Comparison of ENCODE assay signal across 18 cellular contexts in genomic region chr2:45007356-45007755, GRCh38. TPM values are rescaled to one million over a fixed set of nuclear protein-coding genes. Genes with fewer than 3 reads are reported as not detected.
A peak's percentile ranks its signal among the peaks of the same experiment; 100 is the strongest.
DNase-seq lines count a peak whose midpoint lies in the region; ATAC-seq and TF ChIP-seq lines count a peak whose summit lies in the region.
"Had no signal": no experiment of that assay in that cellular context is flagged by ENCODE, and none has a peak within 500 bp of the region (broad histone marks: within the 10 kb centered on the region; RNA-seq: fewer than 3 reads in every experiment).

No MANE protein-coding gene starts in this region.

- no peak overlapping the region for H2BK5ac ChIP-seq in mesendoderm (ENCODE audit: low read length)

- no peak overlapping the region for H2BK15ac ChIP-seq in mesendoderm (replicated peaks; ENCODE audit: low read depth)

- no peaks in the 10 kb centered on the region for H3K79me1 ChIP-seq in mesendoderm (ENCODE audit: low read length)

- no peak overlapping the region for H2BK120ac ChIP-seq in mesendoderm (ENCODE audit: low read depth, low read length)

- H3K4me3 ChIP-seq in PC-3 (ENCODE audit: low read length), result peak overlapping the region; percentile 74
- H3K4me3 ChIP-seq in brain microvascular endothelial cell (ENCODE audit: low read depth, low read length), result peak overlapping the region; percentile 54
- H3K4me3 ChIP-seq in mesendoderm (ENCODE audit: low read length), result no peak overlapping the region
- peak overlapping the region; percentile 58 for H3K4me3 ChIP-seq in skeletal muscle cell (ENCODE audit: low read depth, low read length)
- H3K4me3 ChIP-seq in right lobe of liver, result no peak overlapping the region
- H3K4me3 ChIP-seq: smooth muscle cell had no signal

- intact Hi-C loops in PC-3 (cut with micrococcal nuclease), result no loop called here
- intact Hi-C loops in right lobe of liver (cut with DNase I), result no loop called here

- CTCF ChIA-PET in PC-3 (lab: Charles Lee), result no interaction called here

- H3K36me3 ChIP-seq in PC-3 (ENCODE audit: low read depth, low read length) (no peaks in the 10 kb centered on the region), brain microvascular endothelial cell (replicated peaks) (peaks cover 11% of the 10 kb centered on the region), mesendoderm (ENCODE audit: control insufficient read depth, insufficient read depth, low read length) (no peaks in the 10 kb centered on the region), right lobe of liver (no peaks in the 10 kb centered on the region)

- H2AK5ac ChIP-seq in mesendoderm (ENCODE audit: low read length), result no peak overlapping the region

- TF ChIP-seq CTCF in PC-3 (conservative IDR thresholded peaks at IDR 0.05; ENCODE audit: low read depth, low read length), result no peak
- TF ChIP-seq CTCF in brain microvascular endothelial cell (IDR thresholded peaks at IDR 0.05; ENCODE audit: low read depth, low read length, missing control alignments), result no peak
- no peak for TF ChIP-seq CTCF in right lobe of liver (IDR thresholded peaks at IDR 0.05)

- no peak overlapping the region for H4K5ac ChIP-seq in mesendoderm (ENCODE audit: low read length)

- in situ Hi-C loops in brain microvascular endothelial cell (cut with HindIII; ENCODE audit: low pct_ligation_motif_present, low sequenced_read_pairs), result no loop called here

- H3K27ac ChIP-seq in PC-3 (ENCODE audit: low read length) (no peak overlapping the region), brain microvascular endothelial cell (peak overlapping the region; percentile 7), mesendoderm (ENCODE audit: low read depth, low read length) (no peak overlapping the region), right lobe of liver (no peak overlapping the region)
- H3K27ac ChIP-seq: foreskin keratinocyte, parathyroid adenoma had no signal

- H3K4me2 ChIP-seq in PC-3 (ENCODE audit: low read length) (peak overlapping the region; percentile 95), mesendoderm (ENCODE audit: low read length) (no peak overlapping the region)
- H3K4me2 ChIP-seq: smooth muscle cell had no signal

- ATAC-seq in PC-3, result no peak
- ATAC-seq in GM18870 (IDR thresholded peaks at IDR 0.05; ENCODE audit: unreplicated experiment), result no peak
- ATAC-seq in right lobe of liver, result no peak
- ATAC-seq: foreskin keratinocyte had no signal

- DNase-seq in PC-3 (no peak), brain microvascular endothelial cell (no peak), mesendoderm (no peak), skeletal muscle cell (ENCODE audit: low read depth) (no peak), NAMALWA (ENCODE audit: low spot score) (no peak), GM03348 (ENCODE audit: low spot score) (no peak), right lobe of liver (no peak)
- DNase-seq: activated CD4-positive, alpha-beta T cell treated with anti-CD3 and anti-CD28 coated beads for 4 hours; activated gamma-delta T cell; AML-193; amygdala; foreskin keratinocyte; NCI-H1436 treated with DMSO at 0.1 percent for 48 hours; stimulated activated CD4-positive, alpha-beta T cell treated with anti-CD3 and anti-CD28 coated beads, Interleukin-4, amount 100 ng/mL, for 24 hours; substantia nigra had no signal

- H3K27me3 ChIP-seq in PC-3 (ENCODE audit: low read length) (no peaks in the 10 kb centered on the region), brain microvascular endothelial cell (replicated peaks) (no peaks in the 10 kb centered on the region), mesendoderm (ENCODE audit: insufficient read depth, low read length, poor library complexity) (peaks cover 76% of the 10 kb centered on the region), right lobe of liver (peaks cover 28 to 48% of the 10 kb centered on the region in 2 donors)

- H3K18ac ChIP-seq in mesendoderm (ENCODE audit: low read length), result no peak overlapping the region

- no peak overlapping the region for H2AFZ ChIP-seq in PC-3 (ENCODE audit: low read length)
- H2AFZ ChIP-seq: parathyroid adenoma had no signal

- H4K8ac ChIP-seq in mesendoderm (ENCODE audit: low read depth, low read length), result no peak overlapping the region

- H3K9me3 ChIP-seq in PC-3 (ENCODE audit: low read length) (no peaks in the 10 kb centered on the region), right lobe of liver (no peaks in the 10 kb centered on the region)

- H4K20me1 ChIP-seq in PC-3 (ENCODE audit: low read length), result peaks cover 25% of the 10 kb centered on the region

- no peaks in the 10 kb centered on the region for H3K9me2 ChIP-seq in PC-3 (replicated peaks; ENCODE audit: low read length)

- peak overlapping the region; percentile 30 for H3K23ac ChIP-seq in mesendoderm (ENCODE audit: low read length)

- peak overlapping the region; percentile 59; the same call in 1 of the 2 replicates for H3K9ac ChIP-seq in PC-3 (ENCODE audit: low read length)
- H3K9ac ChIP-seq in mesendoderm (ENCODE audit: low read length), result no peak overlapping the region
- H3K9ac ChIP-seq: parathyroid adenoma had no signal

- no CpG with 5 or more reads among the region's 2 CpGs for WGBS in mesendoderm (ENCODE audit: extremely low coverage, insufficient coverage, low lambda C conversion rate)
- WGBS in right lobe of liver (ENCODE audit: insufficient coverage, low coverage, low lambda C conversion rate, missing lambda C conversion rate), result 20% methylated on average over 1 of the region's 2 CpGs

- H3K4me1 ChIP-seq in PC-3 (ENCODE audit: insufficient read depth, low read length), result peaks cover 26% of the 10 kb centered on the region
- no peaks in the 10 kb centered on the region for H3K4me1 ChIP-seq in mesendoderm (ENCODE audit: control insufficient read depth, low read depth, low read length)
- peaks cover 0 to 28% (median 6%) of the 10 kb centered on the region in 4 donors for H3K4me1 ChIP-seq in right lobe of liver
- H3K4me1 ChIP-seq: foreskin keratinocyte, parathyroid adenoma had no signal

- BruUV-seq in PC-3 (replicated peaks; lab: Mats Ljungman, UMichigan), result no TSS peak

- POLR2A ChIA-PET in PC-3 (lab: Charles Lee; ENCODE audit: unreplicated experiment), result no interaction called here

- H3K4ac ChIP-seq in mesendoderm (ENCODE audit: low read depth, low read length), result no peak overlapping the region

- H3F3A ChIP-seq in PC-3 (ENCODE audit: low read length, unreplicated experiment), result no peaks in the 10 kb centered on the region

- no peak overlapping the region for H3K56ac ChIP-seq in mesendoderm (ENCODE audit: low read length)

- TF ChIP-seq POLR2A in right lobe of liver (IDR thresholded peaks at IDR 0.05), result no peak

- H3K79me2 ChIP-seq in PC-3 (ENCODE audit: low read length), result peaks cover 36% of the 10 kb centered on the region
- H3K79me2 ChIP-seq in mesendoderm (ENCODE audit: control insufficient read depth, insufficient read depth, low read length), result no peaks in the 10 kb centered on the region
- H3K79me2 ChIP-seq: parathyroid adenoma had no signal

RNA-seq across cellular contexts. Expression of gene SIX2, which starts 1.9 kb away (rescaled TPM):
- total RNA-seq in PC-3 (2014; rRNA removed) (26.8 and 27.9 TPM in 2 replicates), right lobe of liver (not detected)
- 1.1 TPM for polyA plus RNA-seq in mesendoderm (2013, experiment 1 of 2)
- 1.0 TPM for polyA plus RNA-seq in mesendoderm (2013, experiment 2 of 2)
- total RNA-seq: foreskin keratinocyte had no signal
- polyA plus RNA-seq: foreskin keratinocyte, smooth muscle cell had no signal

Comparison
In these comparisons a context has a peak if more than half of its experiments do, and no peak if none do; other contexts are left out.
1. H3K4me3 ChIP-seq: peak in PC-3 (single experiment), brain microvascular endothelial cell (single experiment) and skeletal muscle cell (single experiment); none in mesendoderm (single experiment) and right lobe of liver (0 of 3).
2. RNA of gene SIX2, which starts 1.9 kb away (total RNA-seq): 26.8 to 27.9 TPM in PC-3; not detected in right lobe of liver; every median in the first group is over 10 times any median in the second.